In the genomic region with DNA sequence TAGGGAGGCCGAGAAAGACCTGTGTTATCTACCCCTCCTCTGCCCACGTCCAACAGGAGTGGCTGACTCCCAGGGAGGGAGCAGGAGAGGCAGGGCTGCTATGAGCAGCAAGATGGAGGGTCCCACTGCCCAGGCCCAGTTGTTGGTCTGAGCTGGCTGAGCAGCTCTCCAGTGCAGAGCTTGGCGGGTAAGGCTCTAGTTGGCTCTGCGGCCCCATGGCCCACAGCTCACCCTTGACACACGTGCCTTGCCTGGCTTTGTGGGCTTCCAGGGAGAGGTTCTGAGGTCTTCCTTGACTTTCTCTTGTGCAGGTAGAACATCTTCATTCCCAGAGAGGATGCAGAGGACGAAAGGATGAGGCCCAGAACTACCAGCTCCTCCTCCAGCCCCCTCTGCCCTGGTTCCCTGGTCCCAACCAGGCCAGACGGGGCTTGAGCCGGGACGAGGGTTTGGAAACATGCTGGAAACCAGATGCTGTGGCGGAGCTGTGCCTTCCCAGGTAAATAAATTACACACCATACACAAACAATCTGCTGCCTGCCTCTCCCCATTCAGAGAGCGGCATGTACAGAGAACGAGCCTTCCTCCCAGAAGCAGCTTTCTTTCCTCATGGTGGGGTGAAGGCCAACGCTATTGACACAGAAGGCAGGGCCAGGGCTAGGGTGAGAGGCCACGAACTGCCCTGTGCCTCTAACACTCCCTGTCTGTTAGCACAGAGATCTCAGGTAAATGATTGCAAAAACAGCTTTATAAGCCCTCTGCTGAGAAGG, we compare ENCODE assay signal across 1 cellular context.
TF ChIP-seq lines count a peak whose summit lies in the region.

No MANE protein-coding gene starts in this region.

TF ChIP-seq in GM23338, 12 proteins besides CTCF, POLR2A, EP300 and RAD21 (continued from another document):
- TF ChIP-seq ZNF462 (CRISPR knock-in tag; IDR thresholded peaks at IDR 0.05) (no peak), ZNF331 (CRISPR knock-in tag; IDR thresholded peaks at IDR 0.05; ENCODE audit: low read depth) (no peak), EZH2 (IDR thresholded peaks at IDR 0.05; ENCODE audit: low read depth, unreplicated experiment) (no peak)
